Comparison of ENCODE assay signal across 8 cellular contexts in genomic region chr1:226406401-226406881, GRCh38. TPM values are rescaled to one million over a fixed set of nuclear protein-coding genes. Genes with fewer than 3 reads are reported as not detected.
DNase-seq lines count a peak whose midpoint lies in the region; ATAC-seq, FAIRE-seq and TF ChIP-seq lines count a peak whose summit lies in the region.

No MANE protein-coding gene starts in this region.

- intact Hi-C loops in pancreas (cut with DNase I), result no loop called here

- peaks cover 57% of the 10 kb centered on the region for H4K20me1 ChIP-seq in BLaER1
- no peaks in the 10 kb centered on the region for H4K20me1 ChIP-seq in H9 (ENCODE audit: control insufficient read depth, insufficient read depth, insufficient read length)

- no peak overlapping the region for H2BK5ac ChIP-seq in H9 (ENCODE audit: insufficient read length, low read length)

- H2AFZ ChIP-seq in H9 (ENCODE audit: low read length), result no peak overlapping the region

- H2BK20ac ChIP-seq in H9 (ENCODE audit: low read depth, low read length, poor library complexity, severe bottlenecking), result no peak overlapping the region

- H2BK15ac ChIP-seq in H9 (ENCODE audit: low read depth, low read length), result no peak overlapping the region

- H3K79me1 ChIP-seq in H9 (ENCODE audit: insufficient read depth, low read depth, low read length, poor library complexity, severe bottlenecking), result peaks cover 6% of the 10 kb centered on the region

- peak overlapping the region; percentile 74 for H3K4me3 ChIP-seq in BLaER1
- H3K4me3 ChIP-seq in epithelial cell of proximal tubule (ENCODE audit: low read depth, low read length), result peak overlapping the region; percentile 61
- peak overlapping the region; percentile 69 to 88 (median 84) for H3K4me3 ChIP-seq in pancreas

- no peak overlapping the region for H4K91ac ChIP-seq in H9 (ENCODE audit: insufficient read length, low read depth, low read length)

- peaks cover 49% of the 10 kb centered on the region for H3K4me1 ChIP-seq in BLaER1
- peaks cover 17% of the 10 kb centered on the region for H3K4me1 ChIP-seq in H9 (ENCODE audit: insufficient read depth, low read length)
- peaks cover 28 to 39% (median 30%) of the 10 kb centered on the region in 3 donors for H3K4me1 ChIP-seq in pancreas

- H4K5ac ChIP-seq in H9 (ENCODE audit: insufficient read length, low read depth, low read length), result no peak overlapping the region

- H3K4me3 Mint-ChIP-seq in H9, result peak overlapping the region; percentile 96 to 98

- H3K36me3 ChIP-seq in BLaER1 (peaks cover 16% of the 10 kb centered on the region), pancreas (peaks cover 0 to 4% (median 3%) of the 10 kb centered on the region in 3 donors)

- H3K27me3 ChIP-seq in BLaER1 (no peaks in the 10 kb centered on the region), H9 (ENCODE audit: insufficient read depth, low read length) (no peaks in the 10 kb centered on the region), pancreas (no peaks in the 10 kb centered on the region)

- no peak overlapping the region for H3K23ac ChIP-seq in H9 (ENCODE audit: insufficient read length, low read depth, low read length)

- FAIRE-seq in pancreas (lab: Jason Lieb, UNC), result no peak

- H3K18ac ChIP-seq in H9 (ENCODE audit: insufficient read length, low read depth, low read length), result no peak overlapping the region

- H3K56ac ChIP-seq in H9 (ENCODE audit: insufficient read length, low read depth, low read length), result no peak overlapping the region

- no peak overlapping the region for H3K4ac ChIP-seq in H9 (ENCODE audit: low read depth, low read length)

- DNase-seq in H9, result peak; percentile 22
- peak; percentile 74 for DNase-seq in SKM-1 (lab: John Stamatoyannopoulos, UW; ENCODE audit: unreplicated experiment)
- DNase-seq in epithelial cell of proximal tubule (ENCODE audit: low read depth), result no peak
- no peak for DNase-seq in pancreas
- DNase-seq in hepatic stellate cell (ENCODE audit: low spot score), result no peak

- ATAC-seq in pancreas (peak in 2 of 4 donors; percentile 4 to 17), HG02763 (IDR thresholded peaks at IDR 0.05; ENCODE audit: unreplicated experiment) (no peak), HG03469 (IDR thresholded peaks at IDR 0.05; ENCODE audit: unreplicated experiment) (no peak)

- no peak overlapping the region for H2AK5ac ChIP-seq in H9 (ENCODE audit: insufficient read length, low read length)

- H3K9ac ChIP-seq in BLaER1, result peak overlapping the region; percentile 88
- H3K9ac ChIP-seq in H9 (ENCODE audit: extremely low read depth, insufficient read length, low read length), result peak overlapping the region; percentile 83

- H3K36me3 Mint-ChIP-seq in H9 (ENCODE audit: insufficient read depth in 1 of 3, low read depth in 3 of 3), result peaks cover 9 to 14% (median 13%) of the 10 kb centered on the region in 3 experiments; a peak in 6 of 7 replicates

- H4K8ac ChIP-seq in H9 (replicated peaks; ENCODE audit: insufficient read length, low read depth, low read length), result no peak overlapping the region

- peaks cover 14% of the 10 kb centered on the region for H3K23me2 ChIP-seq in H9 (ENCODE audit: insufficient read length, low read depth, low read length, poor library complexity, severe bottlenecking)

- peaks cover 50 to 53% of the 10 kb centered on the region in 2 experiments for H3K4me1 Mint-ChIP-seq in H9

- H3K9me3 ChIP-seq in BLaER1, result no peaks in the 10 kb centered on the region
- H3K9me3 ChIP-seq in H9 (ENCODE audit: control insufficient read depth, low read depth, low read length), result no peaks in the 10 kb centered on the region
- H3K9me3 ChIP-seq in pancreas, result no peaks in the 10 kb centered on the region

- H3K27me3 Mint-ChIP-seq in H9 (ENCODE audit: low read depth), result no peaks in the 10 kb centered on the region

- no peak overlapping the region for H3T11ph ChIP-seq in H9 (ENCODE audit: low read length)

- TF ChIP-seq CTCF in H9 (conservative IDR thresholded peaks at IDR 0.05), result no peak
- no peak for TF ChIP-seq CTCF in epithelial cell of proximal tubule (conservative IDR thresholded peaks at IDR 0.05; ENCODE audit: low read depth, low read length)
- TF ChIP-seq CTCF in pancreas (IDR thresholded peaks at IDR 0.05), result no peak

- no peak overlapping the region for H3K14ac ChIP-seq in H9 (ENCODE audit: insufficient read depth, low read length)

- peak overlapping the region; percentile 99 for H3K4me2 ChIP-seq in BLaER1
- H3K4me2 ChIP-seq in H9 (ENCODE audit: insufficient read depth, insufficient read length, low read length), result peak overlapping the region; percentile 100

- no CpG with 5 or more reads among the region's 10 CpGs for WGBS in H9 (ENCODE audit: extremely low coverage, insufficient read length, low lambda C conversion rate)
- WGBS in pancreas, 2 donors, result 5 to 9% methylated on average over 10 of the region's 10 CpGs

- H2BK12ac ChIP-seq in H9 (ENCODE audit: insufficient read length, low read depth, low read length), result no peak overlapping the region

- peaks cover 43% of the 10 kb centered on the region; the same call in 1 of the 2 replicates for H3K79me2 ChIP-seq in H9 (ENCODE audit: insufficient read depth, low read length)

- H2BK120ac ChIP-seq in H9 (ENCODE audit: low read depth, low read length, poor library complexity, severe bottlenecking), result no peak overlapping the region

- H3K9me3 Mint-ChIP-seq in H9, result no peaks in the 10 kb centered on the region; a peak in 1 of 5 replicates

- peak overlapping the region; percentile 91 for H3K27ac ChIP-seq in BLaER1
- no peak overlapping the region for H3K27ac ChIP-seq in H9 (ENCODE audit: insufficient read length, low read depth, low read length)
- peak overlapping the region in 2 of 4 donors; percentile 79 to 84 for H3K27ac ChIP-seq in pancreas

- peak overlapping the region; percentile 29 to 99 (median 92) for H3K27ac Mint-ChIP-seq in H9

RNA-seq across cellular contexts. Expression of gene PARP1, which starts 1.5 kb away (rescaled TPM):
- total RNA-seq in H9 (2021) (331 and 337 TPM in 2 replicates), epithelial cell of proximal tubule (190 and 312 TPM in 2 replicates), pancreas (10 to 100 TPM; 40.7 to 69.4 (median 52.5) TPM)
- 10 to 100 TPM; 16.8 to 23.8 TPM for polyA plus RNA-seq in pancreas

Comparison
In these comparisons a context has a peak if more than half of its experiments do, and no peak if none do; other contexts are left out.
1. DNase-seq: peak in H9 (single experiment) and SKM-1 (single experiment); none in epithelial cell of proximal tubule (single experiment), pancreas (0 of 6) and hepatic stellate cell (single experiment).
2. Peak in every context shown above with its lines, with median percentiles within 50 percentile points of each other: H3K4me3 ChIP-seq.